ENCODE assay signal across 29 cellular contexts in the genomic region with DNA sequence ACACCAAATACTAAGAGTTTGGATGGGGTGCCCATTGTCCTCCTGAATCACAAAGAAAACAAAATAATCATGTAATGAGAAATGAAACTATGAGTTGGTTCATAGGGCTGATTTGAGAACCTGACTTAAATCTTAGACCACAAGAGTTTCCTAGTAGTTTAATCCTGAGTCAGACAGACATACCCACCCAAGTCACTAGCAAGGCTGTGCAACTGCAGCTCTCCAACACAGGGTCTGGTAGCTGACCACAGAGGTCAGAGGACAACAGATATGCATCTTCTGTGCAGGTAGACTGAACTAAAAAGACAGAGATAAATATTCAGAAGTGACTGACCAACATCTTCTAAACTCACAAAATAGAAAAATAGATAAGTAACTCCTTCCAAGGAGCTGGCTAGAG.
"Had no signal": no experiment of that assay in that cellular context is flagged by ENCODE, and none has a peak within 500 bp of the region (broad histone marks: within the 10 kb centered on the region; RNA-seq: fewer than 3 reads in every experiment).

No MANE protein-coding gene starts in this region.

- H3K27ac ChIP-seq: breast epithelium, cardiac muscle cell, colonic mucosa, epithelial cell of prostate, esophagus squamous epithelium, heart left ventricle, VCaP had no signal

- H3K36me3 ChIP-seq: breast epithelium, cardiac muscle cell, colonic mucosa, esophagus squamous epithelium, heart left ventricle had no signal

- H3K9me3 ChIP-seq: breast epithelium, colonic mucosa, esophagus squamous epithelium had no signal

- FAIRE-seq: endometrium, endothelial cell of umbilical vein, frontal cortex had no signal

- H3K4me3 ChIP-seq: breast epithelium, cardiac muscle cell, colonic mucosa, esophagus squamous epithelium, heart left ventricle had no signal

- H3K4me1 ChIP-seq: breast epithelium, colonic mucosa, esophagus squamous epithelium, heart left ventricle had no signal

- H3K27me3 ChIP-seq: breast epithelium, colonic mucosa, esophagus squamous epithelium, heart left ventricle had no signal

- DNase-seq: activated CD4-positive, alpha-beta T cell treated with anti-CD3 and anti-CD28 coated beads for 1 hour; activated CD4-positive, alpha-beta T cell treated with anti-CD3 and anti-CD28 coated beads for 4 hours; activated CD4-positive, alpha-beta T cell treated with anti-CD3 and anti-CD28 coated beads, Interleukin-2, amount 50 U/mL, for 1 hour; activated CD4-positive, alpha-beta T cell treated with anti-CD3 and anti-CD28 coated beads, Interleukin-2, amount 50 U/mL, for 48 hours; activated CD8-positive, alpha-beta memory T cell treated with anti-CD3 and anti-CD28 coated beads for 24 hours; activated CD8-positive, alpha-beta T cell treated with anti-CD3 and anti-CD28 coated beads for 36 hours; activated gamma-delta T cell; activated naive CD4-positive, alpha-beta T cell; activated naive CD4-positive, alpha-beta T cell treated with anti-CD3 and anti-CD28 coated beads, Interleukin-2, amount 10 ng/mL, durations not matched to agents 7 days and 5 days; activated T-cell treated with anti-CD3 and anti-CD28 coated beads, Interleukin-2, amount 50 U/mL, for 48 hours; amniotic stem cell; anterior cingulate cortex; central memory CD4-positive, alpha-beta T cell; cerebellar nuclear complex; colonic mucosa; effector CD8-positive, alpha-beta T cell; esophagus squamous epithelium; foreskin fibroblast; glutamatergic neuron; heart left ventricle had no signal

- ATAC-seq: activated CD8-positive, alpha-beta T cell treated with anti-CD3 and anti-CD28 coated beads for 36 hours; activated naive CD4-positive, alpha-beta T cell treated with anti-CD3 and anti-CD28 coated beads, Interleukin-2, amount 50 U/mL, for 72 hours; heart left ventricle; WTC11 had no signal
